Comparison of ENCODE assay signal across 8 cellular contexts in the genomic region with DNA sequence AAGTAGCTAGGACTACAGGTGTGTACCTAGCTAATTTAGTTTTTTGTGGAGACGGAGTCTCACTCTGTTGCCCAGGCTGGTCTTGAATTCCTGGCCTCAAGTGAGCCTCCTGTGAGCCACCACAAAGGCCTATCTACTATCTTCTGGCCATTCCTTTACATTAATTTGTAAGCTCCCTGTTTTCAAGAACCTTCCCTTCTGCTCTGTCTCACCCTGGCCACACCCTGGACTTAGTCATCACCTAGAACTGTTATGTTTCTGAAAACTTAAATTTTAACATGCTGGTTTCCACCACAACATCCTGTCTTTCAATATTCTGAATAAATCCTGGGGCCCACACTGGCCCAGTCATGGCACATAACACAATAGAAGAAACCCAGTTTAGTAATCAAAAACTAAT. TPM values are rescaled to one million over a fixed set of nuclear protein-coding genes. Genes with fewer than 3 reads are reported as not detected.
DNase-seq lines count a peak whose midpoint lies in the region; ATAC-seq and TF ChIP-seq lines count a peak whose summit lies in the region.

No MANE protein-coding gene starts in this region.

- no peaks in the 10 kb centered on the region for H3K27me3 ChIP-seq in HCT116 (ENCODE audit: insufficient read depth, low read length)
- H3K27me3 ChIP-seq in RWPE2 (ENCODE audit: insufficient read depth, poor library complexity, severe bottlenecking) = no peaks in the 10 kb centered on the region
- no peaks in the 10 kb centered on the region for H3K27me3 ChIP-seq in mammary epithelial cell (ENCODE audit: insufficient read depth, low read length)
- H3K27me3 ChIP-seq in SK-N-SH (ENCODE audit: insufficient read depth) = no peaks in the 10 kb centered on the region
- no peaks in the 10 kb centered on the region for H3K27me3 ChIP-seq in BE2C

- no peaks in the 10 kb centered on the region for H3K9me2 ChIP-seq in HCT116 (ENCODE audit: insufficient read depth)
- no peaks in the 10 kb centered on the region for H3K9me2 ChIP-seq in SK-N-SH

- ATAC-seq in HCT116 = no peak
- ATAC-seq in RWPE2 (ENCODE audit: low read depth) = peak; percentile 72
- no peak for ATAC-seq in GM21360 (IDR thresholded peaks at IDR 0.05; ENCODE audit: unreplicated experiment)

- TF ChIP-seq EP300 in SK-N-SH (IDR thresholded peaks at IDR 0.05; ENCODE audit: borderline replicate concordance in 1 of 2, low read depth in 1 of 2, low read length in 1 of 2) = no peak

- peak overlapping the region; percentile 45 for H3K4me2 ChIP-seq in HCT116 (ENCODE audit: low read length)
- peak overlapping the region; percentile 33 for H3K4me2 ChIP-seq in mammary epithelial cell (ENCODE audit: insufficient read depth, low read depth, low read length)
- H3K4me2 ChIP-seq in SK-N-SH = no peak overlapping the region

- no peaks in the 10 kb centered on the region for H4K20me1 ChIP-seq in HCT116 (ENCODE audit: insufficient read depth)
- H4K20me1 ChIP-seq in mammary epithelial cell (ENCODE audit: insufficient read depth, low read length) = no peaks in the 10 kb centered on the region
- H4K20me1 ChIP-seq in SK-N-SH (ENCODE audit: insufficient read depth) = no peaks in the 10 kb centered on the region

- no peaks in the 10 kb centered on the region for H3K36me3 ChIP-seq in HCT116 (ENCODE audit: control insufficient read depth in 1 of 2, insufficient read depth in 2 of 2, low read length in 2 of 2)
- H3K36me3 ChIP-seq in RWPE2 (ENCODE audit: low read depth) = no peaks in the 10 kb centered on the region
- no peaks in the 10 kb centered on the region for H3K36me3 ChIP-seq in mammary epithelial cell (ENCODE audit: insufficient read depth, low read length)
- H3K36me3 ChIP-seq in SK-N-SH (replicated peaks in 1 of 2; ENCODE audit: control insufficient read depth in 1 of 2, insufficient read depth in 2 of 2, low read length in 1 of 2) = no peaks in the 10 kb centered on the region
- H3K36me3 ChIP-seq in BE2C = no peaks in the 10 kb centered on the region

- BruUV-seq in HCT116 (replicated peaks; lab: Mats Ljungman, UMichigan) (no TSS peak), mammary epithelial cell (replicated peaks; lab: Mats Ljungman, UMichigan) (no TSS peak)

- TF ChIP-seq POLR2A in HCT116 (IDR thresholded peaks at IDR 0.05; ENCODE audit: borderline replicate concordance, extremely low read depth, insufficient read depth, insufficient read length) = no peak

- H2AFZ ChIP-seq in HCT116 (ENCODE audit: low read depth, low read length, poor library complexity, severe bottlenecking) (no peak overlapping the region), mammary epithelial cell (ENCODE audit: low read depth, low read length) (peak overlapping the region; percentile 52), SK-N-SH (ENCODE audit: low read depth) (no peak overlapping the region; the same call in 1 of the 2 replicates)

- TF ChIP-seq CTCF in HCT116 (IDR thresholded peaks at IDR 0.05 in 2 of 3, conservative IDR thresholded peaks at IDR 0.05 in 1 of 3; ENCODE audit: borderline replicate concordance in 1 of 3, insufficient read depth in 1 of 3, low read depth in 2 of 3, low read length in 2 of 3) (no peak), RWPE2 (IDR thresholded peaks at IDR 0.05; ENCODE audit: poor library complexity, severe bottlenecking) (no peak), mammary epithelial cell (conservative IDR thresholded peaks at IDR 0.05 in 1 of 2, IDR thresholded peaks at IDR 0.05 in 1 of 2; ENCODE audit: extremely low read depth in 1 of 2, insufficient read depth in 1 of 2, low read depth in 1 of 2, low read length in 2 of 2) (no peak), SK-N-SH (IDR thresholded peaks at IDR 0.05) (no peak), BE2C (IDR thresholded peaks at IDR 0.05; ENCODE audit: low read depth, low read length) (no peak)

- H3K4me1 ChIP-seq in HCT116 (ENCODE audit: control insufficient read depth in 1 of 2, insufficient read depth in 2 of 2, low read length in 2 of 2) = peaks cover 19 to 34% of the 10 kb centered on the region in 2 experiments
- peaks cover 15% of the 10 kb centered on the region for H3K4me1 ChIP-seq in RWPE2 (ENCODE audit: insufficient read depth, poor library complexity, severe bottlenecking)
- H3K4me1 ChIP-seq in mammary epithelial cell (ENCODE audit: insufficient read depth, low read length) = peaks cover 25% of the 10 kb centered on the region
- H3K4me1 ChIP-seq in SK-N-SH (ENCODE audit: control insufficient read depth in 1 of 2, insufficient read depth in 2 of 2, low read depth in 1 of 2, low read length in 1 of 2) = peaks cover 0 to 15% of the 10 kb centered on the region in 2 experiments; a peak in 3 of 4 replicates
- no peaks in the 10 kb centered on the region; the same call in 1 of the 2 replicates for H3K4me1 ChIP-seq in BE2C

- DNase-seq in EH (ENCODE audit: low read depth) = peak; percentile 66
- no peak for DNase-seq in HCT116 (ENCODE audit: low read depth, low spot score)
- no peak for DNase-seq in RWPE2 (ENCODE audit: low spot score)
- peak; percentile 87 for DNase-seq in mammary epithelial cell
- DNase-seq in stimulated activated CD4-positive, alpha-beta T cell treated with anti-CD3 and anti-CD28 coated beads, Interleukin-4, amount 100 ng/mL, for 4 hours = peak; percentile 43 to 71
- DNase-seq in SK-N-SH = no peak
- DNase-seq in BE2C = no peak

- dilution Hi-C loops in mammary epithelial cell (cut with HindIII; ENCODE audit: low sequenced_read_pairs) = no loop called here

- no peak overlapping the region; the same call in 1 of the 2 replicates for H3K9ac ChIP-seq in HCT116 (ENCODE audit: low read length)
- no peak overlapping the region for H3K9ac ChIP-seq in mammary epithelial cell (ENCODE audit: insufficient read depth, low read length)
- no peak overlapping the region for H3K9ac ChIP-seq in SK-N-SH

- no peaks in the 10 kb centered on the region for H3K79me2 ChIP-seq in HCT116 (ENCODE audit: insufficient read depth, low read length)
- peaks cover under 1% of the 10 kb centered on the region for H3K79me2 ChIP-seq in mammary epithelial cell (ENCODE audit: insufficient read depth, low read length)
- H3K79me2 ChIP-seq in SK-N-SH (ENCODE audit: insufficient read depth) = no peaks in the 10 kb centered on the region

- H3K4me3 ChIP-seq in HCT116 (replicated peaks in 1 of 2; ENCODE audit: low read depth in 1 of 2, low read length in 2 of 2) (peak overlapping the region in 1 of 2 experiments; percentile 4; a peak in 1 of 4 replicates), RWPE2 (ENCODE audit: severe bottlenecking) (no peak overlapping the region), mammary epithelial cell (replicated peaks in 1 of 3; ENCODE audit: insufficient read depth in 1 of 3, low read depth in 2 of 3, low read length in 3 of 3) (no peak overlapping the region), SK-N-SH (ENCODE audit: low read depth in 2 of 2, low read length in 1 of 2) (no peak overlapping the region), BE2C (ENCODE audit: low read depth, low read length) (no peak overlapping the region)

- TF ChIP-seq RAD21 in HCT116 (IDR thresholded peaks at IDR 0.05; ENCODE audit: low read depth) (no peak), SK-N-SH (IDR thresholded peaks at IDR 0.05; ENCODE audit: low read length) (no peak)

- intact Hi-C loops in HCT116 (cut with micrococcal nuclease) = no loop called here
- intact Hi-C loops in mammary epithelial cell (cut with micrococcal nuclease) = loop anchor here (10.0 kb wide), 1 partner anchor 563 kb away; the partner anchor contains the start of gene DUSP12

- in situ Hi-C loops in mammary epithelial cell (cut with MboI; ENCODE audit: low sequenced_read_pairs in 2 of 2) = loop anchor here in 1 of 2 donors (25.0 kb wide), 1 partner anchor 555 kb away; the partner anchor contains the start of gene DUSP12

- CTCF ChIA-PET in HCT116 (lab: Charles Lee) (interaction anchor here (0.9 to 1.7 kb wide), 2 partner anchors 43 to 199 kb away, joined by 3 to 8 read pairs; no protein-coding TSS in a partner anchor), mammary epithelial cell (lab: Charles Lee; ENCODE audit: low non-redundant PET) (interaction anchor here (0.6 kb wide), 1 partner anchor 42 kb away, joined by 5 read pairs; no protein-coding TSS in a partner anchor), SK-N-SH (lab: Yijun Ruan, JAX) (interaction anchor here (0.7 to 5.6 kb wide), 3 partner anchors 10 to 28 kb away, joined by 3 to 32 read pairs (median 8); partner anchors contain the start of gene PPOX)

- POLR2A ChIA-PET in HCT116 (lab: Charles Lee) (interaction anchor here (2.3 kb wide), 1 partner anchor 16 kb away, joined by 13 read pairs; the partner anchor contains the start of gene PPOX), SK-N-SH (lab: Yijun Ruan, JAX) (no interaction called here)

- no peak overlapping the region for H3K27ac ChIP-seq in HCT116 (ENCODE audit: low read depth, low read length)
- peak overlapping the region; percentile 74 for H3K27ac ChIP-seq in RWPE2 (ENCODE audit: poor library complexity, severe bottlenecking)
- peak overlapping the region; percentile 78 for H3K27ac ChIP-seq in mammary epithelial cell (ENCODE audit: insufficient read depth, low read depth, low read length)
- no peak overlapping the region for H3K27ac ChIP-seq in SK-N-SH (ENCODE audit: low read depth in 2 of 2, low read length in 1 of 2)

- H3F3A ChIP-seq in SK-N-SH (replicated peaks; ENCODE audit: insufficient read depth) = peaks cover 10% of the 10 kb centered on the region

- H3K9me3 ChIP-seq in HCT116 (ENCODE audit: control insufficient read depth in 1 of 2, insufficient read depth in 1 of 2, low read depth in 1 of 2, low read length in 2 of 2) = no peaks in the 10 kb centered on the region
- no peaks in the 10 kb centered on the region for H3K9me3 ChIP-seq in RWPE2 (ENCODE audit: severe bottlenecking)
- H3K9me3 ChIP-seq in mammary epithelial cell (replicated peaks; ENCODE audit: insufficient read depth, low read length) = no peaks in the 10 kb centered on the region
- H3K9me3 ChIP-seq in SK-N-SH = no peaks in the 10 kb centered on the region
- no peaks in the 10 kb centered on the region for H3K9me3 ChIP-seq in BE2C

- RAD21 ChIA-PET in HCT116 (lab: Charles Lee; ENCODE audit: low non-redundant PET in 1 of 2, low total read pairs in 2 of 2, uncharacterized antibody in 2 of 2, unreplicated experiment in 2 of 2) = no interaction called here

- WGBS in mammary epithelial cell (ENCODE audit: low coverage, missing lambda C conversion rate) = 38% methylated on average over 1 of the region's 1 CpG
- 100% methylated on average over 1 of the region's 1 CpG for WGBS in SK-N-SH (ENCODE audit: low lambda C conversion rate)

RNA-seq across cellular contexts. Expression of gene B4GALT3, which starts 4.9 kb away (rescaled TPM):
- 53.7 TPM for total RNA-seq in HCT116 (2021; ENCODE audit: unreplicated experiment)
- 53.9 and 56.5 TPM in 2 replicates for polyA plus RNA-seq in HCT116 (2012)
- total RNA-seq in mammary epithelial cell = 10 to 100 TPM; 25.8 to 32.1 TPM
- 33.8 TPM for polyA plus RNA-seq in mammary epithelial cell
- 120 TPM for polyA minus RNA-seq in mammary epithelial cell
- polyA plus RNA-seq in SK-N-SH (2012; rRNA removed) = 50.5 and 56.5 TPM in 2 replicates
- 36.4 and 47.7 TPM in 2 replicates for polyA plus RNA-seq in SK-N-SH (2012; cell fraction: cytosol; rRNA removed)
- 60.0 and 75.7 TPM in 2 replicates for polyA plus RNA-seq in SK-N-SH (2012; cell fraction: nucleus; rRNA removed)
- 109 TPM for polyA plus RNA-seq in BE2C (2012; ENCODE audit: insufficient read depth, insufficient read length, low read depth)

RNA-seq across cellular contexts. Expression of gene PPOX, which starts 16.0 kb away (rescaled TPM):
- total RNA-seq in HCT116 (2021; ENCODE audit: unreplicated experiment) (24.2 TPM), mammary epithelial cell (10 to 100 TPM; 13.0 to 15.6 TPM)
- 20.8 and 23.2 TPM in 2 replicates for polyA plus RNA-seq in HCT116 (2012)
- polyA plus RNA-seq in mammary epithelial cell (11.8 TPM), SK-N-SH (2012; rRNA removed) (30.7 and 47.3 TPM in 2 replicates)
- polyA minus RNA-seq in mammary epithelial cell = 6.0 TPM
- 9.4 and 15.8 TPM in 2 replicates for polyA plus RNA-seq in SK-N-SH (2012; cell fraction: cytosol; rRNA removed)
- polyA plus RNA-seq in SK-N-SH (2012; cell fraction: nucleus; rRNA removed) = 216 and 224 TPM in 2 replicates
- 42.7 TPM for polyA plus RNA-seq in BE2C (2012; ENCODE audit: insufficient read depth, insufficient read length, low read depth)

RNA-seq across cellular contexts. Expression of gene ADAMTS4, which starts 16.6 kb away (rescaled TPM):
- total RNA-seq in HCT116 (2021; ENCODE audit: unreplicated experiment) (not detected), mammary epithelial cell (under 1 TPM; 0.16 to 0.17 TPM)
- 0.01 and 0.02 TPM in 2 replicates for polyA plus RNA-seq in HCT116 (2012)
- polyA plus RNA-seq in mammary epithelial cell (0.07 TPM), SK-N-SH (2012; rRNA removed) (1.2 and 1.6 TPM in 2 replicates)
- 0.16 TPM for polyA minus RNA-seq in mammary epithelial cell
- polyA plus RNA-seq in SK-N-SH (2012; cell fraction: cytosol; rRNA removed) = 0.59 and 1.0 TPM in 2 replicates
- polyA plus RNA-seq in SK-N-SH (2012; cell fraction: nucleus; rRNA removed) = 1.5 and 2.0 TPM in 2 replicates
- polyA plus RNA-seq in BE2C (2012; ENCODE audit: insufficient read depth, insufficient read length, low read depth) = 1.4 TPM

RNA-seq across cellular contexts. Expression of gene NDUFS2, which starts 20.0 kb away (rescaled TPM):
- 82.7 TPM for total RNA-seq in HCT116 (2021; ENCODE audit: unreplicated experiment)
- polyA plus RNA-seq in HCT116 (2012) = 99.1 and 108 TPM in 2 replicates
- total RNA-seq in mammary epithelial cell = 10 to 100 TPM; 69.3 to 82.6 TPM
- polyA plus RNA-seq in mammary epithelial cell = 112 TPM
- 117 TPM for polyA minus RNA-seq in mammary epithelial cell
- 203 and 210 TPM in 2 replicates for polyA plus RNA-seq in SK-N-SH (2012; rRNA removed)
- 190 and 238 TPM in 2 replicates for polyA plus RNA-seq in SK-N-SH (2012; cell fraction: cytosol; rRNA removed)
- polyA plus RNA-seq in SK-N-SH (2012; cell fraction: nucleus; rRNA removed) = 163 and 183 TPM in 2 replicates
- 217 TPM for polyA plus RNA-seq in BE2C (2012; ENCODE audit: insufficient read depth, insufficient read length, low read depth)

RNA-seq across cellular contexts. Expression of gene USP21, which starts 22.9 kb away (rescaled TPM):
- 22.1 TPM for total RNA-seq in HCT116 (2021; ENCODE audit: unreplicated experiment)
- polyA plus RNA-seq in HCT116 (2012) = 17.0 and 17.3 TPM in 2 replicates
- 10 to 100 TPM in 1 of 2 donors, 1 to 10 TPM in 1; 6.5 to 16.8 TPM for total RNA-seq in mammary epithelial cell
- polyA plus RNA-seq in mammary epithelial cell = 14.8 TPM
- 14.0 TPM for polyA minus RNA-seq in mammary epithelial cell
- polyA plus RNA-seq in SK-N-SH (2012; rRNA removed) = 24.5 and 26.8 TPM in 2 replicates
- polyA plus RNA-seq in SK-N-SH (2012; cell fraction: cytosol; rRNA removed) = 13.4 and 18.4 TPM in 2 replicates
- polyA plus RNA-seq in SK-N-SH (2012; cell fraction: nucleus; rRNA removed) = 94.1 and 110 TPM in 2 replicates
- 52.6 TPM for polyA plus RNA-seq in BE2C (2012; ENCODE audit: insufficient read depth, insufficient read length, low read depth)

Comparison
In these comparisons a context has a peak if more than half of its experiments do, and no peak if none do; other contexts are left out.
1. DNase-seq: peak in EH (single experiment), mammary epithelial cell (single experiment) and stimulated activated CD4-positive, alpha-beta T cell treated with anti-CD3 and anti-CD28 coated beads, Interleukin-4, amount 100 ng/mL, for 4 hours (2 of 2); none in HCT116 (single experiment), RWPE2 (single experiment), SK-N-SH (single experiment) and BE2C (single experiment).
2. H3K27ac ChIP-seq: peak in RWPE2 (single experiment) and mammary epithelial cell (single experiment); none in HCT116 (single experiment) and SK-N-SH (0 of 2).